3 cellular contexts compared by ENCODE assay signal in genomic region chr14:23557521-23557920, GRCh38.
TF ChIP-seq lines count a peak whose summit lies in the region.

No MANE protein-coding gene starts in this region.

TF ChIP-seq in SK-N-SH, 30 proteins besides CTCF, POLR2A, EP300 and RAD21:
- TF ChIP-seq RCOR1 (IDR thresholded peaks at IDR 0.05; ENCODE audit: low read length), result no peak
- TF ChIP-seq MXI1 (IDR thresholded peaks at IDR 0.05; ENCODE audit: low read depth, low read length), result no peak
- TF ChIP-seq TCF12 (IDR thresholded peaks at IDR 0.05), result no peak
- TF ChIP-seq TEAD4 (IDR thresholded peaks at IDR 0.05; ENCODE audit: borderline replicate concordance, insufficient read depth), result no peak
- TF ChIP-seq FOXJ3 (CRISPR knock-in tag; IDR thresholded peaks at IDR 0.05), result no peak
- TF ChIP-seq YY1 (IDR thresholded peaks at IDR 0.05; ENCODE audit: low read depth), result no peak
- TF ChIP-seq PBX3 (IDR thresholded peaks at IDR 0.05), result no peak

TF ChIP-seq in SK-N-SH treated with all-trans-retinoic acid at 6 μM for 48 hours, 23 proteins besides CTCF, POLR2A, EP300 and RAD21:
- TF ChIP-seq ZNF8 (CRISPR knock-in tag; IDR thresholded peaks at IDR 0.05) (no peak), SNAI2 (CRISPR knock-in tag; IDR thresholded peaks at IDR 0.05) (no peak), BACH2 (CRISPR knock-in tag; IDR thresholded peaks at IDR 0.05; ENCODE audit: borderline replicate concordance) (no peak), GLIS3 (CRISPR knock-in tag; IDR thresholded peaks at IDR 0.05) (no peak), PPARA (CRISPR knock-in tag; IDR thresholded peaks at IDR 0.05; ENCODE audit: borderline replicate concordance) (no peak), ZFP30 (CRISPR knock-in tag; IDR thresholded peaks at IDR 0.05) (no peak), CSDC2 (CRISPR knock-in tag; IDR thresholded peaks at IDR 0.05) (no peak)

TF ChIP-seq in K562, 482 proteins besides CTCF, POLR2A, EP300 and RAD21:
- TF ChIP-seq JUNB (CRISPR knock-in tag; conservative IDR thresholded peaks at IDR 0.05), result no peak
- TF ChIP-seq, protein P1, sequence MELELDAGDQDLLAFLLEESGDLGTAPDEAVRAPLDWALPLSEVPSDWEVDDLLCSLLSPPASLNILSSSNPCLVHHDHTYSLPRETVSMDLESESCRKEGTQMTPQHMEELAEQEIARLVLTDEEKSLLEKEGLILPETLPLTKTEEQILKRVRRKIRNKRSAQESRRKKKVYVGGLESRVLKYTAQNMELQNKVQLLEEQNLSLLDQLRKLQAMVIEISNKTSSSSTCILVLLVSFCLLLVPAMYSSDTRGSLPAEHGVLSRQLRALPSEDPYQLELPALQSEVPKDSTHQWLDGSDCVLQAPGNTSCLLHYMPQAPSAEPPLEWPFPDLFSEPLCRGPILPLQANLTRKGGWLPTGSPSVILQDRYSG (tag; conservative IDR thresholded peaks at IDR 0.05; ENCODE audit: low read depth), result no peak
TF ChIP-seq in K562: peak in this region for 0.
